17 cellular contexts compared by ENCODE assay signal in genomic region chr17:33086041-33086440, GRCh38.
DNase-seq lines count a peak whose midpoint lies in the region; ATAC-seq and TF ChIP-seq lines count a peak whose summit lies in the region.
"Had no signal": no experiment of that assay in that cellular context is flagged by ENCODE, and none has a peak within 500 bp of the region (broad histone marks: within the 10 kb centered on the region; RNA-seq: fewer than 3 reads in every experiment).

No MANE protein-coding gene starts in this region.

- TF ChIP-seq POLR2A in ovary (IDR thresholded peaks at IDR 0.05), result no peak

- H3K4me2 ChIP-seq in OCI-LY7 (ENCODE audit: low read length), result no peak overlapping the region
- H3K4me2 ChIP-seq: BLaER1, GM23338 had no signal

- peak; percentile 28 for DNase-seq in SK-N-MC (ENCODE audit: low read depth, low spot score)
- peak; percentile 4 for DNase-seq in kidney glomerular epithelial cell (lab: John Stamatoyannopoulos, UW)
- peak; percentile 41 for DNase-seq in renal cortical epithelial cell (ENCODE audit: low read depth)
- DNase-seq in OCI-LY7 (ENCODE audit: low spot score), result no peak
- no peak for DNase-seq in ovary
- DNase-seq: Caco-2; CD4-positive, CD25-positive, alpha-beta regulatory T cell; CD8-positive, alpha-beta T cell; DMS79; EL; GDM1; H9 had no signal

- H3K9me2 ChIP-seq in OCI-LY7 (ENCODE audit: insufficient read depth, low read length), result no peaks in the 10 kb centered on the region

- H3K9ac ChIP-seq in SK-N-MC (ENCODE audit: insufficient read length), result no peak overlapping the region
- H3K9ac ChIP-seq: BLaER1 had no signal

- H3K4me1 ChIP-seq in OCI-LY7 (ENCODE audit: insufficient read depth, low read length, poor library complexity, severe bottlenecking) (no peaks in the 10 kb centered on the region), ovary (ENCODE audit: insufficient read depth) (no peaks in the 10 kb centered on the region)
- H3K4me1 ChIP-seq: BLaER1, Caco-2 had no signal

- BruUV-seq in OCI-LY7 (replicated peaks; lab: Mats Ljungman, UMichigan), result no TSS peak

- TF ChIP-seq EP300 in ovary (IDR thresholded peaks at IDR 0.05), result no peak

- no peaks in the 10 kb centered on the region for H3K27me3 ChIP-seq in ovary
- H3K27me3 ChIP-seq: BLaER1 had no signal

- H3K36me3 ChIP-seq in SK-N-MC (ENCODE audit: insufficient read depth, low read length), result no peaks in the 10 kb centered on the region
- no peaks in the 10 kb centered on the region for H3K36me3 ChIP-seq in OCI-LY7 (ENCODE audit: insufficient read depth, low read length)
- no peaks in the 10 kb centered on the region for H3K36me3 ChIP-seq in ovary
- H3K36me3 ChIP-seq: BLaER1 had no signal

- no peak for ATAC-seq in GM21529 (IDR thresholded peaks at IDR 0.05; ENCODE audit: unreplicated experiment)
- ATAC-seq: CD8-positive, alpha-beta T cell; GM12878; GM23338; HCT116 had no signal

- H3K4me3 ChIP-seq in SK-N-MC, result no peak overlapping the region
- no peak overlapping the region for H3K4me3 ChIP-seq in OCI-LY7 (ENCODE audit: low read depth, low read length, poor library complexity, severe bottlenecking)
- H3K4me3 ChIP-seq in ovary, result no peak overlapping the region
- H3K4me3 ChIP-seq: BLaER1, GM12878, GM23338 had no signal

- POLR2A ChIA-PET in OCI-LY7 (lab: Charles Lee), result no interaction called here

- H2AFZ ChIP-seq in OCI-LY7 (ENCODE audit: low read length), result no peak overlapping the region
- H2AFZ ChIP-seq: GM23338 had no signal

- no peak overlapping the region for H3K27ac ChIP-seq in SK-N-MC
- H3K27ac ChIP-seq in OCI-LY7 (ENCODE audit: low read depth, low read length, poor library complexity, severe bottlenecking), result no peak overlapping the region
- no peak overlapping the region for H3K27ac ChIP-seq in ovary
- H3K27ac ChIP-seq: BLaER1 had no signal

- CTCF ChIA-PET in OCI-LY7 (lab: Charles Lee; ENCODE audit: unreplicated experiment), result no interaction called here

- intact Hi-C loops in OCI-LY7 (cut with micrococcal nuclease; ENCODE audit: unreplicated experiment) (no loop called here), ovary (cut with DNase I) (loop anchor here in 1 of 4 donors (10.0 kb wide), 1 partner anchor 61 kb away; no protein-coding TSS in a partner anchor)

- no peaks in the 10 kb centered on the region for H3K79me2 ChIP-seq in OCI-LY7 (ENCODE audit: insufficient read depth, low read depth, low read length)

- H3K9me3 ChIP-seq in SK-N-MC (ENCODE audit: low read depth, low read length) (no peaks in the 10 kb centered on the region), OCI-LY7 (ENCODE audit: low read length) (no peaks in the 10 kb centered on the region), ovary (no peaks in the 10 kb centered on the region)
- H3K9me3 ChIP-seq: BLaER1, Caco-2 had no signal

- WGBS in ovary, 3 donors, result 43 to 48% (median 47%) methylated on average over 1 of the region's 1 CpG

- H4K20me1 ChIP-seq in OCI-LY7 (ENCODE audit: insufficient read depth, low read length), result no peaks in the 10 kb centered on the region
- H4K20me1 ChIP-seq: BLaER1 had no signal

- no peak for TF ChIP-seq CTCF in OCI-LY7 (conservative IDR thresholded peaks at IDR 0.05; ENCODE audit: low read length)
- no peak for TF ChIP-seq CTCF in ovary (IDR thresholded peaks at IDR 0.05)

Comparison
In these comparisons a context has a peak if more than half of its experiments do, and no peak if none do; other contexts are left out.
1. DNase-seq: peak in SK-N-MC (single experiment), kidney glomerular epithelial cell (single experiment) and renal cortical epithelial cell (single experiment); none in OCI-LY7 (single experiment) and ovary (0 of 5).